Comparison of ENCODE assay signal across 14 cellular contexts in genomic region chr3:183378008-183378407, GRCh38. TPM values are rescaled to one million over a fixed set of nuclear protein-coding genes. Genes with fewer than 3 reads are reported as not detected.
A peak's percentile ranks its signal among the peaks of the same experiment; 100 is the strongest.
DNase-seq lines count a peak whose midpoint lies in the region; ATAC-seq and TF ChIP-seq lines count a peak whose summit lies in the region.
"Had no signal": no experiment of that assay in that cellular context is flagged by ENCODE, and none has a peak within 500 bp of the region (broad histone marks: within the 10 kb centered on the region; RNA-seq: fewer than 3 reads in every experiment).

No MANE protein-coding gene starts in this region.

- H3K4me2 ChIP-seq in MM.1S (ENCODE audit: low read depth, low read length) = peak overlapping the region; percentile 35; the same call in 1 of the 2 replicates
- peak overlapping the region; percentile 71 for H3K4me2 ChIP-seq in PC-3 (ENCODE audit: low read length)
- H3K4me2 ChIP-seq: BLaER1 had no signal

- H3K9me3 ChIP-seq in MM.1S (replicated peaks; ENCODE audit: insufficient read depth, low read length) = no peaks in the 10 kb centered on the region
- H3K9me3 ChIP-seq in PC-3 (ENCODE audit: low read length) = no peaks in the 10 kb centered on the region
- no peaks in the 10 kb centered on the region for H3K9me3 ChIP-seq in mucosa of descending colon
- H3K9me3 ChIP-seq in vagina = no peaks in the 10 kb centered on the region
- H3K9me3 ChIP-seq: BLaER1 had no signal

- BruUV-seq in PC-3 (replicated peaks; lab: Mats Ljungman, UMichigan) = no TSS peak

- H3K4me3 ChIP-seq in MM.1S (ENCODE audit: low read length) (no peak overlapping the region), PC-3 (ENCODE audit: low read length) (peak overlapping the region; percentile 28; the same call in 1 of the 2 replicates), mucosa of descending colon (no peak overlapping the region), vagina (no peak overlapping the region)
- H3K4me3 ChIP-seq: BLaER1, GM12878 had no signal

- H3F3A ChIP-seq in MM.1S (ENCODE audit: insufficient read depth, low read length) = peaks cover 12% of the 10 kb centered on the region
- no peaks in the 10 kb centered on the region for H3F3A ChIP-seq in PC-3 (ENCODE audit: low read length, unreplicated experiment)

- H3K27ac ChIP-seq in MM.1S (ENCODE audit: low read length) (peak overlapping the region; percentile 30; the same call in 1 of the 2 replicates), PC-3 (ENCODE audit: low read length) (peak overlapping the region; percentile 91), vagina (no peak overlapping the region)
- H3K27ac ChIP-seq: BLaER1 had no signal

- POLR2A ChIA-PET in PC-3 (lab: Charles Lee; ENCODE audit: unreplicated experiment) = no interaction called here

- DNase-seq in MM.1S = no peak
- DNase-seq in NCI-H2081 (lab: John Stamatoyannopoulos, UW) = peak; percentile 99 to 100
- DNase-seq in PC-3 = peak; percentile 48
- DNase-seq in mucosa of descending colon = peak in 1 of 3 donors; percentile 54
- no peak for DNase-seq in UCSD-AML1 (lab: John Stamatoyannopoulos, UW; ENCODE audit: unreplicated experiment)
- DNase-seq in vagina (ENCODE audit: extremely low spot score in 2 of 2) = no peak
- no peak for DNase-seq in T-helper 1 cell
- DNase-seq: activated T-cell treated with anti-CD3 and anti-CD28 coated beads, Interleukin-2, amount 50 U/mL, for 4 hours; naive B cell; NCI-H524 treated with DMSO at 0.1 percent for 48 hours had no signal

- H3K4me1 ChIP-seq in MM.1S (ENCODE audit: low read length) (peaks cover 24% of the 10 kb centered on the region), PC-3 (ENCODE audit: insufficient read depth, low read length) (peaks cover 44% of the 10 kb centered on the region), mucosa of descending colon (ENCODE audit: low read depth) (peaks cover 8% of the 10 kb centered on the region), vagina (no peaks in the 10 kb centered on the region)

- no peak for TF ChIP-seq CTCF in MM.1S (IDR thresholded peaks at IDR 0.05; ENCODE audit: low read length)
- TF ChIP-seq CTCF in PC-3 (conservative IDR thresholded peaks at IDR 0.05; ENCODE audit: low read depth, low read length) = no peak
- no peak for TF ChIP-seq CTCF in mucosa of descending colon (IDR thresholded peaks at IDR 0.05)
- TF ChIP-seq CTCF in vagina (IDR thresholded peaks at IDR 0.05) = no peak

- H3K79me2 ChIP-seq in MM.1S (ENCODE audit: low read length) = no peaks in the 10 kb centered on the region
- no peaks in the 10 kb centered on the region for H3K79me2 ChIP-seq in PC-3 (ENCODE audit: low read length)

- CTCF ChIA-PET in PC-3 (lab: Charles Lee) = no interaction called here

- intact Hi-C loops in PC-3 (cut with micrococcal nuclease) (no loop called here), mucosa of descending colon (cut with DNase I, micrococcal nuclease) (no loop called here), vagina (cut with DNase I) (no loop called here)

- ATAC-seq in PC-3 = no peak
- peak; percentile 63 for ATAC-seq in mucosa of descending colon
- ATAC-seq: left lobe of liver, Right ventricle myocardium inferior had no signal

- H2AFZ ChIP-seq in MM.1S (ENCODE audit: low read length) (no peak overlapping the region), PC-3 (ENCODE audit: low read length) (no peak overlapping the region)

- H3K9me2 ChIP-seq in MM.1S (replicated peaks; ENCODE audit: insufficient read depth, low read length) (no peaks in the 10 kb centered on the region), PC-3 (replicated peaks; ENCODE audit: low read length) (no peaks in the 10 kb centered on the region)

- H4K20me1 ChIP-seq in MM.1S (ENCODE audit: insufficient read depth, low read length) = no peaks in the 10 kb centered on the region
- no peaks in the 10 kb centered on the region for H4K20me1 ChIP-seq in PC-3 (ENCODE audit: low read length)
- H4K20me1 ChIP-seq: BLaER1 had no signal

- no peaks in the 10 kb centered on the region for H3K36me3 ChIP-seq in MM.1S (replicated peaks; ENCODE audit: insufficient read depth, low read length)
- H3K36me3 ChIP-seq in PC-3 (ENCODE audit: low read depth, low read length) = no peaks in the 10 kb centered on the region
- H3K36me3 ChIP-seq in mucosa of descending colon (ENCODE audit: low read depth) = no peaks in the 10 kb centered on the region
- no peaks in the 10 kb centered on the region for H3K36me3 ChIP-seq in vagina

- TF ChIP-seq POLR2A in vagina (IDR thresholded peaks at IDR 0.05) = no peak

- H3K9ac ChIP-seq in MM.1S (ENCODE audit: low read length) (no peak overlapping the region), PC-3 (ENCODE audit: low read length) (peak overlapping the region; percentile 53)
- H3K9ac ChIP-seq: BLaER1 had no signal

- H3K27me3 ChIP-seq in MM.1S (replicated peaks; ENCODE audit: insufficient read depth, low read length) (no peaks in the 10 kb centered on the region), PC-3 (ENCODE audit: low read length) (no peaks in the 10 kb centered on the region), vagina (no peaks in the 10 kb centered on the region)
- H3K27me3 ChIP-seq: BLaER1 had no signal

RNA-seq across cellular contexts. Expression of gene MCF2L2, which starts 50.4 kb away (rescaled TPM):
- total RNA-seq in PC-3 (2014; rRNA removed) (3.6 and 3.9 TPM in 2 replicates), mucosa of descending colon (1 to 10 TPM in 2 of 3 donors, under 1 TPM in 1; 0.84 to 2.7 (median 1.1) TPM), vagina (2.0 TPM)

Comparison
In these comparisons a context has a peak if more than half of its experiments do, and no peak if none do; other contexts are left out.
1. DNase-seq: peak in NCI-H2081 (2 of 2) and PC-3 (single experiment); none in MM.1S (single experiment), UCSD-AML1 (single experiment), vagina (0 of 2) and T-helper 1 cell (0 of 5).